In genomic region chr12:131918311-131919050, GRCh38 we compare ENCODE assay signal across 1 cellular context.
TF ChIP-seq lines count a peak whose summit lies in the region.

No MANE protein-coding gene starts in this region.

TF ChIP-seq in HepG2, 621 proteins besides CTCF, POLR2A, EP300 and RAD21:
- no peak for TF ChIP-seq UBTF (CRISPR knock-in tag; IDR thresholded peaks at IDR 0.05)
- no peak for TF ChIP-seq ZNF598 (CRISPR knock-in tag; IDR thresholded peaks at IDR 0.05; ENCODE audit: borderline replicate concordance)
- peak; percentile 1 for TF ChIP-seq AGO2 (optimal IDR thresholded peaks at IDR 0.05; ENCODE audit: low read depth, low read length)
- no peak for TF ChIP-seq TARDBP (CRISPR knock-in tag; IDR thresholded peaks at IDR 0.05)
- TF ChIP-seq PCBP1 (IDR thresholded peaks at IDR 0.05; ENCODE audit: borderline replicate concordance, low read depth, low read length) = 0 out of 2 replicates have a peak, but pooled peaks have one; percentile 53
- peak; percentile 70 for TF ChIP-seq HNRNPK (IDR thresholded peaks at IDR 0.05; ENCODE audit: low read depth, low read length, poor library complexity, severe bottlenecking)
